10 cellular contexts compared by ENCODE assay signal in the genomic region with DNA sequence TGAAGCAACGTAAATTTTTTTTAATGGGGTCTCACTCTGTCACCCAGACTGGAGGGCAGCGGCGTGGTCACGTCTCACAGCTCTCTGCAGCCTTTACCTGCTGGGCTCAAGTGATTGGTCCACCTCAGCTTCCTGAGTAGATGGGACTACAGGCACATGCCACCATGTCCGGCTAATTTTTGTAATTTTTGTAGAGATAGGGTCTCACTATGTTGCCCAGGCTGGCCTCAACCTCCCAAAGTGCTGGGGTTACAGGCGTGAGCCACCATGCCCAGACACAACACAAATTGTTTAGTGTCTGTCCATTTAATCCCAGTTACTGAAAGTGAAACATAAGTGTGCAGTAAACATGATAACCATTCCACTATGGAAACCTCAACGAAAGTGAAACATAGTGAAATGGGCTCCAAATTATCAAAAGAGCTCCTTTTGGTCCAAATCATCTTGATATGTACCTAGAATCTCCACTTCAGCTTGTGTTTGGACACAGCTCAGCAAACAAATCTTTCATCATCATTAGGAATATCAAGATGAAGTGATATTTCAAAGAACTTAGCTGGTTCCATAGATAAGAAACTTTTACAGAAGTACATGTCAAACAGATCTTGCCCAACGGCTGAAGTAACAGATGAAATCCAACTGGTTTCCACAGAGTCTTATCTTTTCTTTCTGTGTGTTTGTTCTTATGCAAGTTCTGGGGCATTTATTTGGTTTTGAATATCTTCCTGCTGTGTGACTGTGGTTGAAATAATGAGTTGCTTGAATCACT. TPM values are rescaled to one million over a fixed set of nuclear protein-coding genes. Genes with fewer than 3 reads are reported as not detected.
DNase-seq lines count a peak whose midpoint lies in the region; ATAC-seq and TF ChIP-seq lines count a peak whose summit lies in the region.
"Had no signal": no experiment of that assay in that cellular context is flagged by ENCODE, and none has a peak within 500 bp of the region (broad histone marks: within the 10 kb centered on the region; RNA-seq: fewer than 3 reads in every experiment).

No MANE protein-coding gene starts in this region.

- no peaks in the 10 kb centered on the region for H3K27me3 Mint-ChIP-seq in activated CD4-positive, alpha-beta T cell treated with anti-CD3 and anti-CD28 coated beads, Interleukin-2, amount 10 ng/mL, durations not matched to agents 24 days and 14 days
- H3K27me3 Mint-ChIP-seq in activated CD4-positive, alpha-beta T cell treated with anti-CD3 and anti-CD28 coated beads for 36 hours: no peaks in the 10 kb centered on the region
- H3K27me3 Mint-ChIP-seq in WTC11 (ENCODE audit: low read depth): no peaks in the 10 kb centered on the region
- peaks cover 11% of the 10 kb centered on the region in 2 donors for H3K27me3 Mint-ChIP-seq in CD8-positive, alpha-beta memory T cell

- H3K36me3 ChIP-seq in liver (ENCODE audit: control insufficient read depth in 4 of 4, insufficient read depth in 3 of 4, low read depth in 1 of 4, low read length in 3 of 4) (no peaks in the 10 kb centered on the region), urinary bladder (ENCODE audit: insufficient read depth) (no peaks in the 10 kb centered on the region)
- no peaks in the 10 kb centered on the region for H3K36me3 ChIP-seq in CD8-positive, alpha-beta memory T cell (ENCODE audit: insufficient read depth, low read length)

- WGBS in liver: 75% methylated on average over 8 of the region's 8 CpGs
- 77% methylated on average over 8 of the region's 8 CpGs for WGBS in urinary bladder

- TF ChIP-seq RAD21 in liver (IDR thresholded peaks at IDR 0.05): peak in 1 of 2 donors; percentile 57

- H3K9me3 ChIP-seq in liver (ENCODE audit: control insufficient read depth in 4 of 4, low read length in 3 of 4): no peaks in the 10 kb centered on the region
- no peaks in the 10 kb centered on the region for H3K9me3 ChIP-seq in CD8-positive, alpha-beta memory T cell (ENCODE audit: low read length)

- no peak for ATAC-seq in activated CD4-positive, alpha-beta T cell treated with anti-CD3 and anti-CD28 coated beads for 36 hours
- no peak for ATAC-seq in WTC11
- ATAC-seq in GM18868 (IDR thresholded peaks at IDR 0.05; ENCODE audit: unreplicated experiment): no peak

- no peak overlapping the region for H3K9ac ChIP-seq in liver (ENCODE audit: low read depth in 1 of 2, low read length in 2 of 2)

- H3K4me1 Mint-ChIP-seq in activated CD4-positive, alpha-beta T cell treated with anti-CD3 and anti-CD28 coated beads, Interleukin-2, amount 10 ng/mL, durations not matched to agents 24 days and 14 days: peaks cover 33% of the 10 kb centered on the region
- peaks cover 12% of the 10 kb centered on the region for H3K4me1 Mint-ChIP-seq in activated CD4-positive, alpha-beta T cell treated with anti-CD3 and anti-CD28 coated beads for 36 hours
- peaks cover 45% of the 10 kb centered on the region for H3K4me1 Mint-ChIP-seq in WTC11
- H3K4me1 Mint-ChIP-seq in CD8-positive, alpha-beta memory T cell: no peaks in the 10 kb centered on the region

- POLR2A ChIA-PET in activated CD4-positive, alpha-beta T cell treated with anti-CD3 and anti-CD28 coated beads for 36 hours (lab: Charles Lee): no interaction called here
- POLR2A ChIA-PET in WTC11 (lab: Charles Lee): interaction anchor here (0.6 kb wide), 1 partner anchor 611 kb away, joined by 3 read pairs; no protein-coding TSS in a partner anchor
- POLR2A ChIA-PET in CD8-positive, alpha-beta memory T cell (lab: Charles Lee): no interaction called here

- no peaks in the 10 kb centered on the region for H3K9me3 Mint-ChIP-seq in activated CD4-positive, alpha-beta T cell treated with anti-CD3 and anti-CD28 coated beads, Interleukin-2, amount 10 ng/mL, durations not matched to agents 24 days and 14 days
- no peaks in the 10 kb centered on the region for H3K9me3 Mint-ChIP-seq in activated CD4-positive, alpha-beta T cell treated with anti-CD3 and anti-CD28 coated beads for 36 hours (ENCODE audit: low read depth)
- H3K9me3 Mint-ChIP-seq in WTC11: no peaks in the 10 kb centered on the region
- no peaks in the 10 kb centered on the region for H3K9me3 Mint-ChIP-seq in CD8-positive, alpha-beta memory T cell

- H3K27ac ChIP-seq in liver (ENCODE audit: low read depth in 1 of 2, low read length in 2 of 2): peak overlapping the region; percentile 79 to 81
- H3K27ac ChIP-seq in urinary bladder (ENCODE audit: low read depth): peak overlapping the region; percentile 59
- no peak overlapping the region for H3K27ac ChIP-seq in CD8-positive, alpha-beta memory T cell (ENCODE audit: low read depth, low read length)

- H3K27ac Mint-ChIP-seq in activated CD4-positive, alpha-beta T cell treated with anti-CD3 and anti-CD28 coated beads, Interleukin-2, amount 10 ng/mL, durations not matched to agents 24 days and 14 days: peak overlapping the region; percentile 54
- H3K27ac Mint-ChIP-seq in activated CD4-positive, alpha-beta T cell treated with anti-CD3 and anti-CD28 coated beads for 36 hours: no peak overlapping the region
- H3K27ac Mint-ChIP-seq in WTC11: peak overlapping the region; percentile 52
- no peak overlapping the region for H3K27ac Mint-ChIP-seq in CD8-positive, alpha-beta memory T cell

- H3K36me3 Mint-ChIP-seq in activated CD4-positive, alpha-beta T cell treated with anti-CD3 and anti-CD28 coated beads, Interleukin-2, amount 10 ng/mL, durations not matched to agents 24 days and 14 days (ENCODE audit: low read depth): no peaks in the 10 kb centered on the region
- H3K36me3 Mint-ChIP-seq in activated CD4-positive, alpha-beta T cell treated with anti-CD3 and anti-CD28 coated beads for 36 hours (ENCODE audit: low read depth): no peaks in the 10 kb centered on the region
- H3K36me3 Mint-ChIP-seq in WTC11: no peaks in the 10 kb centered on the region
- H3K36me3 Mint-ChIP-seq in CD8-positive, alpha-beta memory T cell: no peaks in the 10 kb centered on the region

- H3K27me3 ChIP-seq in liver (ENCODE audit: control insufficient read depth in 4 of 4, insufficient read depth in 4 of 4, low read length in 3 of 4): no peaks in the 10 kb centered on the region
- no peaks in the 10 kb centered on the region for H3K27me3 ChIP-seq in CD8-positive, alpha-beta memory T cell (ENCODE audit: insufficient read depth, low read length, poor library complexity, severe bottlenecking)
- H3K27me3 ChIP-seq: dorsolateral prefrontal cortex had no signal

- H3K4me3 Mint-ChIP-seq in activated CD4-positive, alpha-beta T cell treated with anti-CD3 and anti-CD28 coated beads, Interleukin-2, amount 10 ng/mL, durations not matched to agents 24 days and 14 days: no peak overlapping the region
- no peak overlapping the region for H3K4me3 Mint-ChIP-seq in activated CD4-positive, alpha-beta T cell treated with anti-CD3 and anti-CD28 coated beads for 36 hours
- H3K4me3 Mint-ChIP-seq in WTC11: no peak overlapping the region
- H3K4me3 Mint-ChIP-seq in CD8-positive, alpha-beta memory T cell: no peak overlapping the region

- intact Hi-C loops in activated CD4-positive, alpha-beta T cell treated with anti-CD3 and anti-CD28 coated beads, Interleukin-2, amount 10 ng/mL, durations not matched to agents 24 days and 14 days (cut with micrococcal nuclease): no loop called here
- intact Hi-C loops in activated CD4-positive, alpha-beta T cell treated with anti-CD3 and anti-CD28 coated beads for 36 hours (cut with DNase I, micrococcal nuclease): loop anchor here in 1 of 2 experiments (2.0 kb wide), 1 partner anchor 15 kb away; no protein-coding TSS in a partner anchor

- H3K4me1 ChIP-seq in liver (ENCODE audit: control insufficient read depth in 4 of 4, insufficient read depth in 4 of 4, low read length in 3 of 4) (peaks cover 0 to 24% (median 17%) of the 10 kb centered on the region in 4 donors), urinary bladder (ENCODE audit: insufficient read depth) (no peaks in the 10 kb centered on the region)
- no peaks in the 10 kb centered on the region for H3K4me1 ChIP-seq in CD8-positive, alpha-beta memory T cell (ENCODE audit: insufficient read depth, low read length)

- CTCF ChIA-PET in activated CD4-positive, alpha-beta T cell treated with anti-CD3 and anti-CD28 coated beads for 36 hours (lab: Charles Lee): no interaction called here
- CTCF ChIA-PET in WTC11 (lab: Charles Lee): no interaction called here
- CTCF ChIA-PET in CD8-positive, alpha-beta memory T cell (lab: Charles Lee): interaction anchor here (0.7 kb wide), 1 partner anchor 19 kb away, joined by 3 read pairs; no protein-coding TSS in a partner anchor

- no peak for DNase-seq in activated CD4-positive, alpha-beta T cell treated with anti-CD3 and anti-CD28 coated beads, Interleukin-2, amount 10 ng/mL, durations not matched to agents 24 days and 14 days
- DNase-seq in activated CD4-positive, alpha-beta T cell treated with anti-CD3 and anti-CD28 coated beads for 36 hours: no peak
- DNase-seq in WTC11 (ENCODE audit: low spot score): no peak
- no peak for DNase-seq in CD8-positive, alpha-beta memory T cell
- DNase-seq in NCI-H510A treated with DMSO at 0.1 percent for 48 hours (lab: John Stamatoyannopoulos, UW): no peak
- DNase-seq: dorsolateral prefrontal cortex, nucleus accumbens had no signal

- H3K4me3 ChIP-seq in liver (ENCODE audit: low read depth in 1 of 3, low read length in 3 of 3) (peak overlapping the region in 1 of 3 donors; percentile 22), urinary bladder (ENCODE audit: low read depth, low read length) (peak overlapping the region; percentile 2)
- H3K4me3 ChIP-seq in CD8-positive, alpha-beta memory T cell (ENCODE audit: low read length): no peak overlapping the region
- H3K4me3 ChIP-seq: dorsolateral prefrontal cortex had no signal

- TF ChIP-seq CTCF in WTC11 (IDR thresholded peaks at IDR 0.05) (no peak), liver (IDR thresholded peaks at IDR 0.05; ENCODE audit: low read depth, low read length, missing input control) (no peak)

TF ChIP-seq in WTC11, 78 proteins besides CTCF, POLR2A, EP300 and RAD21 (continues in another document):
- TF ChIP-seq ZNF121 (CRISPR knock-in tag; IDR thresholded peaks at IDR 0.05) (peak; percentile 95), NFATC4 (CRISPR knock-in tag; IDR thresholded peaks at IDR 0.05) (no peak)

TF ChIP-seq in liver, 16 proteins besides CTCF, POLR2A, EP300 and RAD21 (continues in another document):
- TF ChIP-seq TAF1 (conservative IDR thresholded peaks at IDR 0.05) (no peak), HNF4A (conservative IDR thresholded peaks at IDR 0.05) (peak; percentile 64 to 69), EGR1 (IDR thresholded peaks at IDR 0.05; ENCODE audit: low read depth in 2 of 2) (peak in 1 of 2 donors; percentile 2), FOXA2 (IDR thresholded peaks at IDR 0.05) (no peak), SP1 (IDR thresholded peaks at IDR 0.05) (peak; percentile 58), GABPA (IDR thresholded peaks at IDR 0.05 in 1 of 2, conservative IDR thresholded peaks at IDR 0.05 in 1 of 2) (no peak)

RNA-seq across cellular contexts. Expression of a gene that starts 41.2 kb away (rescaled TPM):
- total RNA-seq in activated CD4-positive, alpha-beta T cell treated with anti-CD3 and anti-CD28 coated beads, Interleukin-2, amount 10 ng/mL, durations not matched to agents 24 days and 14 days: 29.7 and 33.9 TPM in 2 replicates
- 1 to 10 TPM; 7.9 to 8.2 TPM for total RNA-seq in activated CD4-positive, alpha-beta T cell treated with anti-CD3 and anti-CD28 coated beads for 36 hours
- 38.2 to 43.2 TPM (median 40.9 TPM) in 3 replicates for total RNA-seq in WTC11 (2021)
- 100 to 1,000 TPM in 1 of 2 donors, 10 to 100 TPM in 1; 23.4 to 149 TPM for total RNA-seq in liver
- polyA plus RNA-seq in liver: 10 to 100 TPM; 61.4 to 75.9 TPM
- 146 TPM for total RNA-seq in urinary bladder
- polyA plus RNA-seq in urinary bladder: 275 TPM
- 10 to 100 TPM; 14.7 to 15.5 TPM for total RNA-seq in CD8-positive, alpha-beta memory T cell
- 6.7 TPM for polyA plus RNA-seq in CD8-positive, alpha-beta memory T cell

Comparison
In these comparisons a context has a peak if more than half of its experiments do, and no peak if none do; other contexts are left out.
1. H3K27ac Mint-ChIP-seq: peak in activated CD4-positive, alpha-beta T cell treated with anti-CD3 and anti-CD28 coated beads, Interleukin-2, amount 10 ng/mL, durations not matched to agents 24 days and 14 days (single experiment) and WTC11 (single experiment); none in activated CD4-positive, alpha-beta T cell treated with anti-CD3 and anti-CD28 coated beads for 36 hours (single experiment) and CD8-positive, alpha-beta memory T cell (0 of 8).